ENCODE assay signal across 8 cellular contexts in genomic region chr6:90286884-90287488, GRCh38. TPM values are rescaled to one million over a fixed set of nuclear protein-coding genes. Genes with fewer than 3 reads are reported as not detected.
A peak's percentile ranks its signal among the peaks of the same experiment; 100 is the strongest.
DNase-seq lines count a peak whose midpoint lies in the region; ATAC-seq and TF ChIP-seq lines count a peak whose summit lies in the region.

No MANE protein-coding gene starts in this region.

- peak overlapping the region; percentile 95 for H3K27ac Mint-ChIP-seq in activated naive CD8-positive, alpha-beta T cell treated with anti-CD3 and anti-CD28 coated beads, Interleukin-2, amount 10 ng/mL, durations not matched to agents 7 days and 5 days

- H3K9me3 Mint-ChIP-seq in activated naive CD8-positive, alpha-beta T cell treated with anti-CD3 and anti-CD28 coated beads, Interleukin-2, amount 10 ng/mL, durations not matched to agents 7 days and 5 days: no peaks in the 10 kb centered on the region

- in situ Hi-C loops in GM13977 (cut with MboI; ENCODE audit: low pct_unique_long_range_greater_than_20kb, low sequenced_read_pairs, unreplicated experiment): no loop called here

- POLR2A ChIA-PET in activated naive CD8-positive, alpha-beta T cell treated with anti-CD3 and anti-CD28 coated beads, Interleukin-2, amount 10 ng/mL, durations not matched to agents 7 days and 5 days (lab: Charles Lee): interaction anchor here (1.0 to 4.4 kb wide), 5 partner anchors 8 to 94 kb away, joined by 3 to 46 read pairs (median 4); no protein-coding TSS in a partner anchor

- TF ChIP-seq CTCF in GM13977 (IDR thresholded peaks at IDR 0.05; ENCODE audit: extremely low read depth, insufficient read depth, missing control alignments): peak; percentile 69

- DNase-seq in AG20443 (ENCODE audit: low spot score): peak; percentile 16
- no peak for DNase-seq in GM13977 (ENCODE audit: low spot score)
- peak; percentile 55 for DNase-seq in RKO (ENCODE audit: low spot score)
- peak; percentile 52 for DNase-seq in activated naive CD8-positive, alpha-beta T cell treated with anti-CD3 and anti-CD28 coated beads, Interleukin-2, amount 10 ng/mL, durations not matched to agents 7 days and 5 days
- peak; percentile 58 for DNase-seq in kidney tubule cell (ENCODE audit: low spot score)
- peak; percentile 30 to 53 for DNase-seq in stimulated activated CD8-positive, alpha-beta memory T cell treated with anti-CD3 and anti-CD28 coated beads, Interleukin-7, amount 100 ng/mL, for 4 hours (ENCODE audit: low read depth in 2 of 2)
- no peak for DNase-seq in KG1 (lab: John Stamatoyannopoulos, UW)

- peaks cover 85% of the 10 kb centered on the region for H3K4me1 Mint-ChIP-seq in activated naive CD8-positive, alpha-beta T cell treated with anti-CD3 and anti-CD28 coated beads, Interleukin-2, amount 10 ng/mL, durations not matched to agents 7 days and 5 days

- peak; percentile 30 for ATAC-seq in activated naive CD8-positive, alpha-beta T cell treated with anti-CD3 and anti-CD28 coated beads, Interleukin-2, amount 10 ng/mL, durations not matched to agents 7 days and 5 days (ENCODE audit: low read depth)
- ATAC-seq in GM21526 (IDR thresholded peaks at IDR 0.05; ENCODE audit: low FRiP score, unreplicated experiment): no peak

- H3K36me3 Mint-ChIP-seq in activated naive CD8-positive, alpha-beta T cell treated with anti-CD3 and anti-CD28 coated beads, Interleukin-2, amount 10 ng/mL, durations not matched to agents 7 days and 5 days: peaks cover 32% of the 10 kb centered on the region

- no peaks in the 10 kb centered on the region for H3K27me3 Mint-ChIP-seq in activated naive CD8-positive, alpha-beta T cell treated with anti-CD3 and anti-CD28 coated beads, Interleukin-2, amount 10 ng/mL, durations not matched to agents 7 days and 5 days

- peak overlapping the region; percentile 70 for H3K4me3 Mint-ChIP-seq in activated naive CD8-positive, alpha-beta T cell treated with anti-CD3 and anti-CD28 coated beads, Interleukin-2, amount 10 ng/mL, durations not matched to agents 7 days and 5 days

RNA-seq across cellular contexts. Expression of gene BACH2, which starts 9.7 kb away (rescaled TPM):
- total RNA-seq in activated naive CD8-positive, alpha-beta T cell treated with anti-CD3 and anti-CD28 coated beads, Interleukin-2, amount 10 ng/mL, durations not matched to agents 7 days and 5 days: 10 to 100 TPM; 61.7 to 65.8 TPM

Comparison
In these comparisons a context has a peak if more than half of its experiments do, and no peak if none do; other contexts are left out.
1. DNase-seq: peak in AG20443 (single experiment), RKO (single experiment), activated naive CD8-positive, alpha-beta T cell treated with anti-CD3 and anti-CD28 coated beads, Interleukin-2, amount 10 ng/mL, durations not matched to agents 7 days and 5 days (single experiment), kidney tubule cell (single experiment) and stimulated activated CD8-positive, alpha-beta memory T cell treated with anti-CD3 and anti-CD28 coated beads, Interleukin-7, amount 100 ng/mL, for 4 hours (2 of 2); none in GM13977 (single experiment) and KG1 (single experiment).